ENCODE assay signal across 19 cellular contexts in the genomic region with DNA sequence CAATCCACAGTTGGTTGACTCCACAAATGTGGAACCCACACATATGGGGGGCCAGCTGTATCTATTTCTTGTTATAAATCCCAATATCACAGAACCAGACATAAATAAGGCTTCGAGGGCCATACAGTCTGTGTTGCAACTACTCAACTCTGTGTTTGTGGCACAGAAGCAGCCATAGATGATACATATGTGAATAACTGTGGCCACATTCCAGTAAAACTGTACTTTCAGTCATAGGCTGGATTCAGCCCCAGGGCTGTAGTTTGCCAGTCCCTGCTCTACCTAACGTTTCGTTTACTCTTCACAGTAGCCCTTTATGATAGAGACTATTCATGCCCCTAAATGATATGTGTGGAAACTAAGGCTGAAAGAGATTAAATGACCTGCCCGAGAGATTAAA. TPM values are rescaled to one million over a fixed set of nuclear protein-coding genes. Genes with fewer than 3 reads are reported as not detected.
DNase-seq lines count a peak whose midpoint lies in the region; ATAC-seq and TF ChIP-seq lines count a peak whose summit lies in the region.
"Had no signal": no experiment of that assay in that cellular context is flagged by ENCODE, and none has a peak within 500 bp of the region (broad histone marks: within the 10 kb centered on the region; RNA-seq: fewer than 3 reads in every experiment).

No MANE protein-coding gene starts in this region.

- no peaks in the 10 kb centered on the region for H3K36me3 Mint-ChIP-seq in T-helper 2 cell treated with Interferon-gamma antibody and Interleukin-4, amounts not matched to agents 5 μg/mL and 100 μg/mL, for 36 hours (ENCODE audit: low read depth)
- no peaks in the 10 kb centered on the region for H3K36me3 Mint-ChIP-seq in mesothelial cell of epicardium
- H3K36me3 Mint-ChIP-seq in activated CD4-positive, alpha-beta T cell treated with anti-CD3 and anti-CD28 coated beads, Interleukin-2, amount 10 ng/mL, durations not matched to agents 7 days and 5 days (ENCODE audit: low read depth) = no peaks in the 10 kb centered on the region
- H3K36me3 Mint-ChIP-seq: CD4-positive, alpha-beta memory T cell had no signal

- H3K18ac ChIP-seq in IMR-90 (ENCODE audit: low read depth, low read length) = no peak overlapping the region

- TF ChIP-seq EP300 in esophagus muscularis mucosa (IDR thresholded peaks at IDR 0.05) = no peak

- no peak overlapping the region for H3K4me3 Mint-ChIP-seq in T-helper 2 cell treated with Interferon-gamma antibody and Interleukin-4, amounts not matched to agents 5 μg/mL and 100 μg/mL, for 36 hours
- H3K4me3 Mint-ChIP-seq in mesothelial cell of epicardium = no peak overlapping the region
- no peak overlapping the region for H3K4me3 Mint-ChIP-seq in activated CD4-positive, alpha-beta T cell treated with anti-CD3 and anti-CD28 coated beads, Interleukin-2, amount 10 ng/mL, durations not matched to agents 7 days and 5 days
- H3K4me3 Mint-ChIP-seq: CD4-positive, alpha-beta memory T cell had no signal

- dilution Hi-C loops in IMR-90 (cut with HindIII; ENCODE audit: low sequenced_read_pairs, unreplicated experiment) = no loop called here

- no peak for TF ChIP-seq POLR2A in IMR-90 (IDR thresholded peaks at IDR 0.05; ENCODE audit: low read depth, low read length)
- no peak for TF ChIP-seq POLR2A in esophagus muscularis mucosa (IDR thresholded peaks at IDR 0.05; ENCODE audit: low read depth)

- no peaks in the 10 kb centered on the region for H3K27me3 Mint-ChIP-seq in T-helper 2 cell treated with Interferon-gamma antibody and Interleukin-4, amounts not matched to agents 5 μg/mL and 100 μg/mL, for 36 hours (ENCODE audit: low read depth)
- H3K27me3 Mint-ChIP-seq in mesothelial cell of epicardium (ENCODE audit: low read depth) = no peaks in the 10 kb centered on the region
- peaks cover 8% of the 10 kb centered on the region for H3K27me3 Mint-ChIP-seq in activated CD4-positive, alpha-beta T cell treated with anti-CD3 and anti-CD28 coated beads, Interleukin-2, amount 10 ng/mL, durations not matched to agents 7 days and 5 days

- H3K36me3 ChIP-seq in IMR-90 (ENCODE audit: control insufficient read depth, insufficient read depth, low read length) (no peaks in the 10 kb centered on the region), esophagus muscularis mucosa (no peaks in the 10 kb centered on the region)
- H3K36me3 ChIP-seq: BLaER1 treated with 17β-estradiol and CSF1 and Interleukin-3, amounts not matched to agents 10 nM and 100 nM had no signal

- no peak overlapping the region for H2AK9ac ChIP-seq in IMR-90 (replicated peaks; ENCODE audit: low read depth, low read length, poor library complexity)

- ATAC-seq in IMR-90 (ENCODE audit: low read depth) (peak; percentile 32), HG02970 (IDR thresholded peaks at IDR 0.05; ENCODE audit: low FRiP score, unreplicated experiment) (no peak)
- ATAC-seq: HCT116, Panc1 had no signal

- no peaks in the 10 kb centered on the region for H3K79me1 ChIP-seq in IMR-90 (ENCODE audit: low read depth in 1 of 2, low read length in 2 of 2)

- peaks cover 4% of the 10 kb centered on the region for H3K4me1 Mint-ChIP-seq in T-helper 2 cell treated with Interferon-gamma antibody and Interleukin-4, amounts not matched to agents 5 μg/mL and 100 μg/mL, for 36 hours (ENCODE audit: low read depth)
- H3K4me1 Mint-ChIP-seq in mesothelial cell of epicardium = peaks cover 8% of the 10 kb centered on the region
- H3K4me1 Mint-ChIP-seq in activated CD4-positive, alpha-beta T cell treated with anti-CD3 and anti-CD28 coated beads, Interleukin-2, amount 10 ng/mL, durations not matched to agents 7 days and 5 days = peaks cover 9% of the 10 kb centered on the region
- H3K4me1 Mint-ChIP-seq: CD4-positive, alpha-beta memory T cell had no signal

- no peak overlapping the region for H2BK120ac ChIP-seq in IMR-90 (ENCODE audit: low read depth, low read length)

- BruUV-seq in IMR-90 (replicated peaks; lab: Mats Ljungman, UMichigan) = no TSS peak

- H4K20me1 ChIP-seq in IMR-90 (ENCODE audit: insufficient read depth, low read length) = no peaks in the 10 kb centered on the region
- H4K20me1 ChIP-seq: BLaER1 treated with 17β-estradiol and CSF1 and Interleukin-3, amounts not matched to agents 10 nM and 100 nM had no signal

- TF ChIP-seq CTCF in IMR-90 (conservative IDR thresholded peaks at IDR 0.05; ENCODE audit: low read depth, low read length) (no peak), mesothelial cell of epicardium (IDR thresholded peaks at IDR 0.05; ENCODE audit: unreplicated experiment) (no peak), esophagus muscularis mucosa (IDR thresholded peaks at IDR 0.05) (no peak)

- no peak overlapping the region for H4K8ac ChIP-seq in IMR-90 (ENCODE audit: low read depth in 2 of 2, low read length in 2 of 2)

- H3K27me3 ChIP-seq in IMR-90 (ENCODE audit: control insufficient read depth, insufficient read depth, low read length) (no peaks in the 10 kb centered on the region), esophagus muscularis mucosa (no peaks in the 10 kb centered on the region)
- H3K27me3 ChIP-seq: BLaER1 treated with 17β-estradiol and CSF1 and Interleukin-3, amounts not matched to agents 10 nM and 100 nM had no signal

- H3K4ac ChIP-seq in IMR-90 (ENCODE audit: low read depth, low read length) = no peak overlapping the region

- H3K4me1 ChIP-seq in IMR-90 (ENCODE audit: control insufficient read depth, insufficient read depth, low read length) (no peaks in the 10 kb centered on the region), esophagus muscularis mucosa (no peaks in the 10 kb centered on the region)

- H4K5ac ChIP-seq in IMR-90 (ENCODE audit: low read depth, low read length) = no peak overlapping the region

- no peak overlapping the region for H2AFZ ChIP-seq in IMR-90 (replicated peaks; ENCODE audit: low read length, poor library complexity)

- H3K27ac Mint-ChIP-seq in T-helper 2 cell treated with Interferon-gamma antibody and Interleukin-4, amounts not matched to agents 5 μg/mL and 100 μg/mL, for 36 hours = peak overlapping the region; percentile 31
- peak overlapping the region; percentile 23 for H3K27ac Mint-ChIP-seq in mesothelial cell of epicardium
- no peak overlapping the region for H3K27ac Mint-ChIP-seq in activated CD4-positive, alpha-beta T cell treated with anti-CD3 and anti-CD28 coated beads, Interleukin-2, amount 10 ng/mL, durations not matched to agents 7 days and 5 days
- H3K27ac Mint-ChIP-seq: CD4-positive, alpha-beta memory T cell had no signal

- POLR2A ChIA-PET in IMR-90 (lab: Charles Lee; ENCODE audit: unreplicated experiment) = no interaction called here
- POLR2A ChIA-PET in activated CD4-positive, alpha-beta T cell treated with anti-CD3 and anti-CD28 coated beads, Interleukin-2, amount 10 ng/mL, durations not matched to agents 7 days and 5 days (lab: Charles Lee) = interaction anchor here (0.7 kb wide), 1 partner anchor 62 kb away, joined by 3 read pairs; no protein-coding TSS in a partner anchor

- H2BK15ac ChIP-seq in IMR-90 (ENCODE audit: low read depth, low read length) = no peak overlapping the region

- H3K9me1 ChIP-seq in IMR-90 (ENCODE audit: insufficient read depth, low read length) = no peaks in the 10 kb centered on the region

- no peak overlapping the region for H3K23ac ChIP-seq in IMR-90 (ENCODE audit: low read depth, low read length)

- no peak for DNase-seq in T-helper 2 cell treated with Interferon-gamma antibody and Interleukin-4, amounts not matched to agents 5 μg/mL and 100 μg/mL, for 36 hours (ENCODE audit: low spot score)
- no peak for DNase-seq in T-helper 2 cell
- peak; percentile 39 for DNase-seq in IMR-90
- DNase-seq in epidermal melanocyte (ENCODE audit: insufficient read length, low spot score) = peak; percentile 33
- no peak for DNase-seq in mesothelial cell of epicardium (ENCODE audit: low spot score in 2 of 2, unreplicated experiment in 2 of 2)
- DNase-seq in activated CD4-positive, alpha-beta T cell treated with anti-CD3 and anti-CD28 coated beads, Interleukin-2, amount 10 ng/mL, durations not matched to agents 7 days and 5 days = no peak
- DNase-seq in esophagus muscularis mucosa (ENCODE audit: extremely low spot score) = no peak
- DNase-seq: 8988T; CD4-positive, alpha-beta memory T cell; DND-41; Kasumi-1; NCI-H1417 treated with DMSO at 0.1 percent for 48 hours; NCI-H1930; NK-92 treated with Interleukin-12 subunit alpha and Interleukin-12 subunit beta, amount 100 ng/mL, for 24 hours had no signal

- intact Hi-C loops in IMR-90 (cut with micrococcal nuclease) = no loop called here
- intact Hi-C loops in esophagus muscularis mucosa (cut with DNase I) = no loop called here

- no peak overlapping the region for H2AK5ac ChIP-seq in IMR-90 (ENCODE audit: low read depth, low read length)

- H3K9ac ChIP-seq in IMR-90 (ENCODE audit: low read depth, low read length) = no peak overlapping the region
- H3K9ac ChIP-seq: BLaER1 treated with 17β-estradiol and CSF1 and Interleukin-3, amounts not matched to agents 10 nM and 100 nM had no signal

- no peak overlapping the region for H3K56ac ChIP-seq in IMR-90 (ENCODE audit: extremely low read depth, insufficient read depth, low read length)

- no peaks in the 10 kb centered on the region; the same call in 1 of the 2 replicates for H3K9me3 ChIP-seq in IMR-90 (ENCODE audit: control insufficient read depth, insufficient read depth, low read length)
- H3K9me3 ChIP-seq in esophagus muscularis mucosa = no peaks in the 10 kb centered on the region

- H3K4me3 ChIP-seq in IMR-90 (ENCODE audit: insufficient read depth, low read depth, low read length) (no peak overlapping the region), esophagus muscularis mucosa (no peak overlapping the region)
- H3K4me3 ChIP-seq: BLaER1 treated with 17β-estradiol and CSF1 and Interleukin-3, amounts not matched to agents 10 nM and 100 nM had no signal

- no peak overlapping the region for H4K91ac ChIP-seq in IMR-90 (ENCODE audit: insufficient read depth, low read depth, low read length)

- in situ Hi-C loops in IMR-90 (cut with MboI; ENCODE audit: low sequenced_read_pairs) = no loop called here

- no peak overlapping the region for H3K27ac ChIP-seq in IMR-90 (ENCODE audit: insufficient read depth, low read length)
- no peak overlapping the region for H3K27ac ChIP-seq in esophagus muscularis mucosa (replicated peaks in 1 of 4)
- H3K27ac ChIP-seq: BLaER1 treated with 17β-estradiol and CSF1 and Interleukin-3, amounts not matched to agents 10 nM and 100 nM had no signal

- WGBS in IMR-90 (ENCODE audit: extremely low coverage in 2 of 2, insufficient read length in 1 of 2), 2 experiments = no CpG with 5 or more reads among the region's 4 CpGs
- WGBS in esophagus muscularis mucosa = 75% methylated on average over 4 of the region's 4 CpGs

- H3K4me2 ChIP-seq in IMR-90 (ENCODE audit: low read depth, low read length) = no peak overlapping the region
- H3K4me2 ChIP-seq: BLaER1 treated with 17β-estradiol and CSF1 and Interleukin-3, amounts not matched to agents 10 nM and 100 nM had no signal

- H2BK20ac ChIP-seq in IMR-90 (ENCODE audit: low read depth, low read length) = no peak overlapping the region

- CTCF ChIA-PET in IMR-90 (lab: Yijun Ruan, JAX) = interaction anchor here (1.0 kb wide), 1 partner anchor 19 kb away, joined by 8 read pairs; no protein-coding TSS in a partner anchor
- CTCF ChIA-PET in activated CD4-positive, alpha-beta T cell treated with anti-CD3 and anti-CD28 coated beads, Interleukin-2, amount 10 ng/mL, durations not matched to agents 7 days and 5 days (lab: Charles Lee) = no interaction called here

- H3K14ac ChIP-seq in IMR-90 (replicated peaks; ENCODE audit: low read depth, low read length) = no peak overlapping the region

- no peaks in the 10 kb centered on the region for H3K9me3 Mint-ChIP-seq in T-helper 2 cell treated with Interferon-gamma antibody and Interleukin-4, amounts not matched to agents 5 μg/mL and 100 μg/mL, for 36 hours
- peaks cover 5% of the 10 kb centered on the region for H3K9me3 Mint-ChIP-seq in mesothelial cell of epicardium
- H3K9me3 Mint-ChIP-seq in activated CD4-positive, alpha-beta T cell treated with anti-CD3 and anti-CD28 coated beads, Interleukin-2, amount 10 ng/mL, durations not matched to agents 7 days and 5 days = peaks cover 3% of the 10 kb centered on the region

- no peak for TF ChIP-seq RAD21 in IMR-90 (IDR thresholded peaks at IDR 0.05; ENCODE audit: low read length)

- H2BK5ac ChIP-seq in IMR-90 (ENCODE audit: low read depth, low read length, poor library complexity, severe bottlenecking) = no peak overlapping the region

RNA-seq across cellular contexts. Expression of gene FHAD1, which starts 48.7 kb away (rescaled TPM):
- total RNA-seq in IMR-90 (2012; rRNA removed) (not detected in 2 replicates), mesothelial cell of epicardium (1.0 to 1.3 TPM (median 1.1 TPM) in 3 replicates), esophagus muscularis mucosa (under 1 TPM in 3 of 4 donors, not detected in 1; under 0.01 to 0.26 (median 0.06) TPM)
- not detected in 2 replicates for polyA plus RNA-seq in IMR-90 (2012; rRNA removed)
- 0.01 and 0.04 TPM in 2 replicates for polyA plus RNA-seq in IMR-90 (2012; cell fraction: cytosol; rRNA removed)
- 0.04 and 0.13 TPM in 2 replicates for polyA plus RNA-seq in IMR-90 (2012; cell fraction: nucleus; rRNA removed; ENCODE audit: low replicate concordance)
- not detected for total RNA-seq in activated CD4-positive, alpha-beta T cell treated with anti-CD3 and anti-CD28 coated beads, Interleukin-2, amount 10 ng/mL, durations not matched to agents 7 days and 5 days
- total RNA-seq: CD4-positive, alpha-beta memory T cell; MCF 10A had no signal

Comparison
In these comparisons a context has a peak if more than half of its experiments do, and no peak if none do; other contexts are left out.
1. DNase-seq: peak in IMR-90 (single experiment) and epidermal melanocyte (single experiment); none in T-helper 2 cell treated with Interferon-gamma antibody and Interleukin-4, amounts not matched to agents 5 μg/mL and 100 μg/mL, for 36 hours (single experiment), T-helper 2 cell (0 of 5), mesothelial cell of epicardium (0 of 2), activated CD4-positive, alpha-beta T cell treated with anti-CD3 and anti-CD28 coated beads, Interleukin-2, amount 10 ng/mL, durations not matched to agents 7 days and 5 days (single experiment) and esophagus muscularis mucosa (single experiment).